ENCODE assay signal across 9 cellular contexts in the genomic region with DNA sequence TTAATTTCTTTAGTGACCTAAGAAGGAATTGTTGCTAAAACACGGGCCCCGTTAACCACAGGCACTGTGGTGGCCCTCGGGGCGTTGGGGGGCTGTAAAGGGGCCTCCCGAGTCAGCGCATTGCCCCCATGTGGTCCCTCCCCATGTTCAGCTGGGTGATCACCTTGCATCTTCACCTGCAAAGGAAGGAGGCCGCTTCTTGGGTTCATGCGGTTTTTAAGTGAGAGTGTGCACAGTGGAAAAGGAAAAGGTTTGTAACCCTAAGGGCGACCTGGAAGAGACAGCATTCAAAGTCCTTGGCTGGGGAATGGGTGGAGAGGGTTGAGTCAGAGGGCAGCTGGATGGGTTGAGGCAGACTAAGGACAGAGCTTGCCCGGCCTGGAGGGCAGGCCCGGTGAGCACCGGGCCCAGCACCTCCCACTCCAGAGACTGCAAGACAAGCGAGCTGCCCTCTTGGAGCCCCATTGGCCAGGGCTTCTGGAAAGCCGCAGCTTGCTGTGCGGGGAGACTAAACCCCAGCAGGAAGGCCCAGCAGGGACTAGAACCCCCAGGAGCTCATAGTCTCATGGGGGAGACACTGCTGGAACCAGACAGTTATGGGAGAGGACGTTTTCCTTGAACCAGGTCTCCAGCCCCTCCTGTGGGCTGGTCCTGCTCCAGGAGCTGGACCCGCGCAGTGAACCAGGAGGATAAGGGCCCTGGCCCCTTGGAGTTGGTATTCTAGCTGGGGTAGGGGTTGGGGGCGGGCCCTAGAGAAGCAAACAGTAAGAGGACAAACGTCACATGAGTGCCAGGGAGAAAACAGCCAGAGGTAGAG. TPM values are rescaled to one million over a fixed set of nuclear protein-coding genes. Genes with fewer than 3 reads are reported as not detected.
DNase-seq lines count a peak whose midpoint lies in the region; ATAC-seq and TF ChIP-seq lines count a peak whose summit lies in the region.
"Had no signal": no experiment of that assay in that cellular context is flagged by ENCODE, and none has a peak within 500 bp of the region (broad histone marks: within the 10 kb centered on the region; RNA-seq: fewer than 3 reads in every experiment).

No MANE protein-coding gene starts in this region.

- TF ChIP-seq EP300 in sigmoid colon (IDR thresholded peaks at IDR 0.05) = no peak

- H3K36me3 ChIP-seq in sigmoid colon = peaks cover 1 to 27% (median 8%) of the 10 kb centered on the region in 4 donors

- no peaks in the 10 kb centered on the region for H3K27me3 Mint-ChIP-seq in WTC11 (ENCODE audit: low read depth)
- H3K27me3 Mint-ChIP-seq in glutamatergic neuron (ENCODE audit: unreplicated experiment) = peaks cover 13% of the 10 kb centered on the region

- intact Hi-C loops in sigmoid colon (cut with DNase I) = loop anchor here (2.0 to 10.0 kb wide), 9 partner anchors 43 to 1091 kb away; a partner anchor contains a TSS

- H3K27me3 ChIP-seq in sigmoid colon = no peaks in the 10 kb centered on the region

- no peak overlapping the region for H3K4me3 Mint-ChIP-seq in WTC11
- no peak overlapping the region for H3K4me3 Mint-ChIP-seq in glutamatergic neuron (ENCODE audit: unreplicated experiment)

- TF ChIP-seq CTCF in GM10248 (IDR thresholded peaks at IDR 0.05; ENCODE audit: control extremely low read depth, extremely low read depth, low read depth, missing control alignments) = no peak
- no peak for TF ChIP-seq CTCF in WTC11 (IDR thresholded peaks at IDR 0.05)
- TF ChIP-seq CTCF in glutamatergic neuron (IDR thresholded peaks at IDR 0.05; ENCODE audit: partially characterized antibody, unreplicated experiment) = no peak
- TF ChIP-seq CTCF in sigmoid colon (IDR thresholded peaks at IDR 0.05) = no peak

- no peak overlapping the region for H3K4me3 ChIP-seq in sigmoid colon

- H3K4me1 Mint-ChIP-seq in WTC11 (peaks cover 28% of the 10 kb centered on the region), glutamatergic neuron (ENCODE audit: low read depth, unreplicated experiment) (peaks cover 24% of the 10 kb centered on the region)

- peak; percentile 5 for ATAC-seq in WTC11
- no peak for ATAC-seq in HG02642 (IDR thresholded peaks at IDR 0.05; ENCODE audit: poor library complexity, unreplicated experiment)
- no peak for ATAC-seq in HG02678 (IDR thresholded peaks at IDR 0.05; ENCODE audit: unreplicated experiment)

- WGBS in sigmoid colon, 2 donors = 40 to 65% methylated on average over 20 of the region's 20 CpGs

- H3K9me3 ChIP-seq in sigmoid colon = no peaks in the 10 kb centered on the region

- POLR2A ChIA-PET in GM10248 (lab: Yijun Ruan, JAX) = interaction anchor here (1.0 kb wide), 1 partner anchor 10 kb away, joined by 3 read pairs; no protein-coding TSS in a partner anchor
- POLR2A ChIA-PET in WTC11 (lab: Charles Lee) = interaction anchor here (0.7 kb wide), 1 partner anchor 147 kb away, joined by 3 read pairs; no protein-coding TSS in a partner anchor

- H3K27ac Mint-ChIP-seq in WTC11 (no peak overlapping the region), glutamatergic neuron (ENCODE audit: unreplicated experiment) (peak overlapping the region; percentile 69)

- TF ChIP-seq POLR2A in sigmoid colon (IDR thresholded peaks at IDR 0.05) = no peak

- H3K36me3 Mint-ChIP-seq in WTC11 (peaks cover 18% of the 10 kb centered on the region), glutamatergic neuron (ENCODE audit: unreplicated experiment) (no peaks in the 10 kb centered on the region)

- H3K27ac ChIP-seq in sigmoid colon = peak overlapping the region; percentile 84 to 91 (median 88)

- H3K9me3 Mint-ChIP-seq in WTC11 = no peaks in the 10 kb centered on the region
- H3K9me3 Mint-ChIP-seq in glutamatergic neuron (ENCODE audit: unreplicated experiment) = peaks cover 14% of the 10 kb centered on the region

- CTCF ChIA-PET in GM10248 (lab: Yijun Ruan, JAX) (interaction anchor here (0.7 to 4.6 kb wide), 32 partner anchors 8 to 1296 kb away, joined by 3 to 51 read pairs (median 4); no protein-coding TSS in a partner anchor), WTC11 (lab: Charles Lee) (interaction anchor here (0.6 to 6.3 kb wide), 49 partner anchors 9 to 1094 kb away, joined by 3 to 89 read pairs (median 3); no protein-coding TSS in a partner anchor)

- DNase-seq in GM10248 (ENCODE audit: extremely low spot score) (peak; percentile 20), WTC11 (ENCODE audit: low spot score) (no peak), glutamatergic neuron (peak; percentile 22), sigmoid colon (peak; percentile 68), activated gamma-delta T cell (lab: John Stamatoyannopoulos, UW) (no peak), amniotic stem cell (lab: John Stamatoyannopoulos, UW) (no peak)

- peaks cover 0 to 74% (median 60%) of the 10 kb centered on the region in 4 donors for H3K4me1 ChIP-seq in sigmoid colon

TF ChIP-seq in WTC11, 78 proteins besides CTCF, POLR2A, EP300 and RAD21:
- TF ChIP-seq ZNF423 (CRISPR knock-in tag; IDR thresholded peaks at IDR 0.05) = peak; percentile 71
- TF ChIP-seq, protein P1, sequence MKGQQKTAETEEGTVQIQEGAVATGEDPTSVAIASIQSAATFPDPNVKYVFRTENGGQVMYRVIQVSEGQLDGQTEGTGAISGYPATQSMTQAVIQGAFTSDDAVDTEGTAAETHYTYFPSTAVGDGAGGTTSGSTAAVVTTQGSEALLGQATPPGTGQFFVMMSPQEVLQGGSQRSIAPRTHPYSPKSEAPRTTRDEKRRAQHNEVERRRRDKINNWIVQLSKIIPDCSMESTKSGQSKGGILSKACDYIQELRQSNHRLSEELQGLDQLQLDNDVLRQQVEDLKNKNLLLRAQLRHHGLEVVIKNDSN (CRISPR knock-in tag; IDR thresholded peaks at IDR 0.05) = no peak

RNA-seq across cellular contexts. Expression of a gene that starts 59.2 kb away (rescaled TPM):
- total RNA-seq in WTC11 (2021) = 36.9 to 47.2 TPM (median 37.7 TPM) in 3 replicates
- 56.6 TPM for total RNA-seq in glutamatergic neuron (ENCODE audit: unreplicated experiment)
- 10 to 100 TPM; 21.8 to 58.6 (median 32.8) TPM for total RNA-seq in sigmoid colon
- 10 to 100 TPM in 1 of 3 donors, 1 to 10 TPM in 2; 1.4 to 18.5 (median 6.0) TPM for polyA plus RNA-seq in sigmoid colon
- total RNA-seq: T-helper 2 cell treated with Interferon-gamma antibody and Interleukin-4, amounts not matched to agents 100 ng/mL and 5 ng/mL, for 36 hours had no signal

Comparison
In these comparisons a context has a peak if more than half of its experiments do, and no peak if none do; other contexts are left out.
1. DNase-seq: peak in GM10248 (single experiment), glutamatergic neuron (single experiment) and sigmoid colon (single experiment); none in WTC11 (single experiment), activated gamma-delta T cell (single experiment) and amniotic stem cell (single experiment).